ENCODE assay signal across 24 cellular contexts in the genomic region with DNA sequence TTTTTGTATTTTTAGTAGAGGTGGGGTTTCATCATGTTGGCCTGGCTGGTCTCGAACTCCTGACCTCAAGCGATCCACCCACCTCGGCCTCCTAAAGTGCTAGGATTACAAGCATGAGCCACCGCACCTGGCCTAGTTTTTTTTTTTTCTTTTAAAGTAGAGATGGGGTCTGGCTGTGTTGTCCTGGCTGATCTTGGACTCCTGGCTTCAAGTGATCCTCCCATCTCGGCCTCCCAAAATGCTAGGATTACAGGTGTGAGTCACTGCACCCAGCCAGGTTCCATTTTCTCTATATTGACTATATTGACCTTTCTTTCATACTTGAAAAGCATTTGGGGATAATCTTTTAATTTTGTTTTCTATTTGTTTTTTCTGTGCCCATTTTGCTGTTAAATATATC. TPM values are rescaled to one million over a fixed set of nuclear protein-coding genes. Genes with fewer than 3 reads are reported as not detected.
DNase-seq lines count a peak whose midpoint lies in the region; ATAC-seq and TF ChIP-seq lines count a peak whose summit lies in the region.
"Had no signal": no experiment of that assay in that cellular context is flagged by ENCODE, and none has a peak within 500 bp of the region (broad histone marks: within the 10 kb centered on the region; RNA-seq: fewer than 3 reads in every experiment).

No MANE protein-coding gene starts in this region.

- CTCF ChIA-PET in CD4-positive, alpha-beta memory T cell (lab: Charles Lee; ENCODE audit: partially characterized antibody): no interaction called here

- no peaks in the 10 kb centered on the region for H3K27me3 Mint-ChIP-seq in CD4-positive, alpha-beta memory T cell
- no peaks in the 10 kb centered on the region for H3K27me3 Mint-ChIP-seq in stimulated activated memory B cell treated with anti-CD40 and anti-IgM and Interleukin-4, amounts not matched to agents 10 μg/mL and 1 μg/mL and 100 μg/mL, for 72 hours
- H3K27me3 Mint-ChIP-seq in neural progenitor cell (ENCODE audit: insufficient read depth, low read depth): peaks cover 2% of the 10 kb centered on the region
- H3K27me3 Mint-ChIP-seq: activated naive CD4-positive, alpha-beta T cell treated with anti-CD3 and anti-CD28 coated beads, Interleukin-2, amount 10 ng/mL, durations not matched to agents 7 days and 5 days had no signal

- peaks cover 100% of the 10 kb centered on the region for H4K20me1 ChIP-seq in neural progenitor cell (ENCODE audit: low read depth)

- H3K4me3 ChIP-seq in CD4-positive, alpha-beta memory T cell (ENCODE audit: low read length in 2 of 2): no peak overlapping the region
- H3K4me3 ChIP-seq in SK-N-MC (no peak overlapping the region), neural progenitor cell (no peak overlapping the region)
- H3K4me3 ChIP-seq: colonic mucosa, SJSA1 had no signal

- H3K27ac Mint-ChIP-seq in CD4-positive, alpha-beta memory T cell: peak overlapping the region in 6 of 7 donors; percentile 41 to 75 (median 56)
- H3K27ac Mint-ChIP-seq in stimulated activated memory B cell treated with anti-CD40 and anti-IgM and Interleukin-4, amounts not matched to agents 10 μg/mL and 1 μg/mL and 100 μg/mL, for 72 hours: peak overlapping the region; percentile 55
- H3K27ac Mint-ChIP-seq in neural progenitor cell: no peak overlapping the region

- no peak for DNase-seq in CD4-positive, alpha-beta memory T cell
- DNase-seq in SK-N-MC (ENCODE audit: low read depth, low spot score) (no peak), left lobe of liver (ENCODE audit: low spot score) (peak; percentile 7), neural progenitor cell (ENCODE audit: low spot score) (no peak), hypothalamus (lab: John Stamatoyannopoulos, UW) (no peak)
- DNase-seq in activated CD8-positive, alpha-beta memory T cell treated with anti-CD3 and anti-CD28 coated beads for 24 hours: no peak
- DNase-seq: activated CD4-positive, CD25-positive, alpha-beta regulatory T cell treated with anti-CD3 and anti-CD28 coated beads, Interleukin-2, amount 50 U/mL, for 72 hours; activated CD8-positive, alpha-beta memory T cell treated with anti-CD3 and anti-CD28 coated beads, Interleukin-2, amount 50 U/mL, for 4 hours; activated naive CD4-positive, alpha-beta T cell treated with anti-CD3 and anti-CD28 coated beads, Interleukin-2, amount 10 ng/mL, durations not matched to agents 7 days and 5 days; AML-193; colonic mucosa; foreskin keratinocyte; HCEC 1CT; hippocampal formation; kidney; NCI-H2171; NCI-H69; nucleus accumbens; stimulated activated naive CD4-positive, alpha-beta T cell; T1000 had no signal

- peaks cover 0 to 2% (median 0%) of the 10 kb centered on the region in 8 donors for H3K9me3 Mint-ChIP-seq in CD4-positive, alpha-beta memory T cell
- H3K9me3 Mint-ChIP-seq in stimulated activated memory B cell treated with anti-CD40 and anti-IgM and Interleukin-4, amounts not matched to agents 10 μg/mL and 1 μg/mL and 100 μg/mL, for 72 hours: no peaks in the 10 kb centered on the region
- H3K9me3 Mint-ChIP-seq in neural progenitor cell: no peaks in the 10 kb centered on the region
- H3K9me3 Mint-ChIP-seq: activated naive CD4-positive, alpha-beta T cell treated with anti-CD3 and anti-CD28 coated beads, Interleukin-2, amount 10 ng/mL, durations not matched to agents 7 days and 5 days; mesothelial cell of epicardium had no signal

- H3K27me3 ChIP-seq in CD4-positive, alpha-beta memory T cell (ENCODE audit: insufficient read depth, low read length): no peaks in the 10 kb centered on the region
- H3K27me3 ChIP-seq in neural progenitor cell: no peaks in the 10 kb centered on the region
- H3K27me3 ChIP-seq: colonic mucosa, foreskin keratinocyte, SJSA1 had no signal

- no peak overlapping the region for H3K9ac ChIP-seq in SK-N-MC (ENCODE audit: insufficient read length)
- no peak overlapping the region for H3K9ac ChIP-seq in neural progenitor cell

- no peaks in the 10 kb centered on the region for H3K36me3 ChIP-seq in CD4-positive, alpha-beta memory T cell (ENCODE audit: insufficient read depth, low read length)
- peaks cover 7% of the 10 kb centered on the region for H3K36me3 ChIP-seq in SK-N-MC (ENCODE audit: insufficient read depth, low read length)
- no peaks in the 10 kb centered on the region for H3K36me3 ChIP-seq in neural progenitor cell
- H3K36me3 ChIP-seq: colonic mucosa had no signal

- no peaks in the 10 kb centered on the region for H3F3A ChIP-seq in neural progenitor cell (ENCODE audit: low read depth)

- H3K36me3 Mint-ChIP-seq in CD4-positive, alpha-beta memory T cell: peaks cover 0 to 6% of the 10 kb centered on the region in 2 donors
- peaks cover 6% of the 10 kb centered on the region for H3K36me3 Mint-ChIP-seq in stimulated activated memory B cell treated with anti-CD40 and anti-IgM and Interleukin-4, amounts not matched to agents 10 μg/mL and 1 μg/mL and 100 μg/mL, for 72 hours
- H3K36me3 Mint-ChIP-seq in neural progenitor cell: peaks cover 15% of the 10 kb centered on the region
- H3K36me3 Mint-ChIP-seq: mesothelial cell of epicardium had no signal

- peaks cover 100% of the 10 kb centered on the region for H3K79me2 ChIP-seq in neural progenitor cell (ENCODE audit: low read depth)

- peaks cover 90% of the 10 kb centered on the region for H3K4me1 ChIP-seq in CD4-positive, alpha-beta memory T cell (ENCODE audit: insufficient read depth, low read length)
- no peaks in the 10 kb centered on the region for H3K4me1 ChIP-seq in neural progenitor cell

- peaks cover 43 to 92% (median 65%) of the 10 kb centered on the region in 4 donors for H3K4me1 Mint-ChIP-seq in CD4-positive, alpha-beta memory T cell
- peaks cover 82% of the 10 kb centered on the region for H3K4me1 Mint-ChIP-seq in stimulated activated memory B cell treated with anti-CD40 and anti-IgM and Interleukin-4, amounts not matched to agents 10 μg/mL and 1 μg/mL and 100 μg/mL, for 72 hours
- H3K4me1 Mint-ChIP-seq in neural progenitor cell: peaks cover 17% of the 10 kb centered on the region

- intact Hi-C loops in CD4-positive, alpha-beta memory T cell (cut with micrococcal nuclease): no loop called here

- H3K9me3 ChIP-seq in CD4-positive, alpha-beta memory T cell (ENCODE audit: control insufficient read depth in 1 of 2, low read length in 2 of 2): no peaks in the 10 kb centered on the region
- no peaks in the 10 kb centered on the region for H3K9me3 ChIP-seq in SK-N-MC (ENCODE audit: low read depth, low read length)
- H3K9me3 ChIP-seq in neural progenitor cell (ENCODE audit: low read depth): no peaks in the 10 kb centered on the region
- H3K9me3 ChIP-seq: colonic mucosa, SJSA1 had no signal

- ATAC-seq in left lobe of liver: no peak
- no peak for ATAC-seq in stimulated activated memory B cell treated with anti-CD40 and anti-IgM and Interleukin-4, amounts not matched to agents 10 μg/mL and 1 μg/mL and 100 μg/mL, for 72 hours
- no peak for ATAC-seq in HG03045 (IDR thresholded peaks at IDR 0.05; ENCODE audit: unreplicated experiment)
- ATAC-seq: foreskin keratinocyte had no signal

- no peak for TF ChIP-seq CTCF in neural progenitor cell (IDR thresholded peaks at IDR 0.05)

- H3K4me3 Mint-ChIP-seq in CD4-positive, alpha-beta memory T cell: peak overlapping the region in 5 of 8 donors; percentile 2 to 39 (median 8)
- H3K4me3 Mint-ChIP-seq in stimulated activated memory B cell treated with anti-CD40 and anti-IgM and Interleukin-4, amounts not matched to agents 10 μg/mL and 1 μg/mL and 100 μg/mL, for 72 hours: no peak overlapping the region
- no peak overlapping the region for H3K4me3 Mint-ChIP-seq in neural progenitor cell
- H3K4me3 Mint-ChIP-seq: activated naive CD4-positive, alpha-beta T cell treated with anti-CD3 and anti-CD28 coated beads, Interleukin-2, amount 10 ng/mL, durations not matched to agents 7 days and 5 days; mesothelial cell of epicardium had no signal

- POLR2A ChIA-PET in CD4-positive, alpha-beta memory T cell (lab: Charles Lee; ENCODE audit: partially characterized antibody): interaction anchor here (1.2 kb wide), 1 partner anchor 13 kb away, joined by 3 read pairs; the partner anchor contains the start of gene PANK2

- H3K27ac ChIP-seq in CD4-positive, alpha-beta memory T cell (ENCODE audit: low read depth, low read length): no peak overlapping the region
- peak overlapping the region; percentile 21; the same call in 1 of the 2 replicates for H3K27ac ChIP-seq in SK-N-MC
- H3K27ac ChIP-seq in neural progenitor cell: no peak overlapping the region
- H3K27ac ChIP-seq: colonic mucosa, foreskin keratinocyte, SJSA1 had no signal

- H2AFZ ChIP-seq in neural progenitor cell (replicated peaks): no peak overlapping the region

- H3K4me2 ChIP-seq in neural progenitor cell: no peak overlapping the region

RNA-seq across cellular contexts. Expression of gene PANK2, which starts 13.3 kb away (rescaled TPM):
- 10 to 100 TPM; 71.4 to 80.5 TPM for total RNA-seq in CD4-positive, alpha-beta memory T cell
- 10 to 100 TPM; 48.5 to 54.3 TPM for polyA plus RNA-seq in CD4-positive, alpha-beta memory T cell
- total RNA-seq in left lobe of liver (14.7 TPM), neural progenitor cell (ENCODE audit: low replicate concordance) (55.7 and 60.7 TPM in 2 replicates)

RNA-seq across cellular contexts. Expression of gene MAVS, which starts 55.8 kb away (rescaled TPM):
- 10 to 100 TPM; 45.2 to 49.3 TPM for total RNA-seq in CD4-positive, alpha-beta memory T cell
- polyA plus RNA-seq in CD4-positive, alpha-beta memory T cell: 1 to 10 TPM; 1.2 to 8.5 TPM
- total RNA-seq in left lobe of liver (21.9 TPM), neural progenitor cell (ENCODE audit: low replicate concordance) (14.1 and 23.4 TPM in 2 replicates)

Comparison
In these comparisons a context has a peak if more than half of its experiments do, and no peak if none do; other contexts are left out.
1. H3K4me3 Mint-ChIP-seq: peak in CD4-positive, alpha-beta memory T cell (5 of 8); none in stimulated activated memory B cell treated with anti-CD40 and anti-IgM and Interleukin-4, amounts not matched to agents 10 μg/mL and 1 μg/mL and 100 μg/mL, for 72 hours (single experiment) and neural progenitor cell (single experiment).